In the genomic region with DNA sequence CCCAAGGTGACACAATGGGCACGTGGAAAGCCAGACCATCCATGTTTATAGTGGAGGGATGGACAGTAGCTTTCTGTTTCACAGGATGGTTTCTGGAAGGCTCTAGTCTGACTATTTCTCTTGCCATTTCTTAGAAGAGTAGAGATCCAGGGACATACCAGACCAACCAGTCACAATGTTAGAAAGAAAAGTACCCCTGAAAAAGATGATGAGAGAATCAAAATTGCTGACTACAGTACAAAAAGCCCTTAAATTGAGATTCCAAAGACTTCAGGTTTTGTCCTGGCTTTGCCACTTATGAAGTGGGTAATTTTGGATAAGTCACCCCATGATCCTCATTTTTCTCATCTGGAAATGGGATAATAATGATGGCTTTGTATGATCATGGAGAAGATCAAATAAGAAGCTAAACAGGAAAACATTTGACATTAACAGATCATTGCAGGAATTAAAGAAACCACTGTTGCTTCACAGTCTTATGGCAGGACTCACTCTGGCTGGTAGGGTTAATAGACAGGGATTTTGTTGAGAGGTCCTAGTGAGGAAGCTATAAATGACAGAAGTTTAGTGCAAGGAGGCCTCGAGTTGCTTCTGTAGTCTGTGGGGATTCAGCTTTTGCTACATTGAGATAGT, we compare ENCODE assay signal across 21 cellular contexts.
DNase-seq lines count a peak whose midpoint lies in the region; ATAC-seq, FAIRE-seq and TF ChIP-seq lines count a peak whose summit lies in the region.
"Had no signal": no experiment of that assay in that cellular context is flagged by ENCODE, and none has a peak within 500 bp of the region (broad histone marks: within the 10 kb centered on the region; RNA-seq: fewer than 3 reads in every experiment).

No MANE protein-coding gene starts in this region.

- TF ChIP-seq POLR2A in HepG2 (IDR thresholded peaks at IDR 0.05; ENCODE audit: insufficient read depth in 1 of 2, low read depth in 2 of 2, low read length in 2 of 2) (no peak), right lobe of liver (IDR thresholded peaks at IDR 0.05) (no peak)

- FAIRE-seq in HepG2 (lab: Jason Lieb, UNC) (no peak), HTR-8/SVneo (lab: Jason Lieb, UNC) (no peak)
- FAIRE-seq: GM12878, GM19239 had no signal

- H3K27me3 ChIP-seq in HepG2 (ENCODE audit: control insufficient read depth in 1 of 2, insufficient read depth in 2 of 2, low read length in 2 of 2) (no peaks in the 10 kb centered on the region), right lobe of liver (no peaks in the 10 kb centered on the region), neural progenitor cell (no peaks in the 10 kb centered on the region)

- H4K20me1 ChIP-seq in HepG2 (ENCODE audit: insufficient read depth, low read length) (no peaks in the 10 kb centered on the region), neural progenitor cell (ENCODE audit: low read depth) (no peaks in the 10 kb centered on the region)

- peak overlapping the region; percentile 81 for H3K27ac Mint-ChIP-seq in neural progenitor cell
- H3K27ac Mint-ChIP-seq: B cell had no signal

- H3K27ac ChIP-seq in HepG2 (ENCODE audit: extremely low read length, insufficient read depth, low read length), result no peak overlapping the region
- no peak overlapping the region for H3K27ac ChIP-seq in right lobe of liver
- H3K27ac ChIP-seq in neural progenitor cell, result no peak overlapping the region
- H3K27ac ChIP-seq: GM23248, KMS-11 had no signal

- TF ChIP-seq RAD21 in HepG2 (CRISPR knock-in tag; IDR thresholded peaks at IDR 0.05), result no peak

- H3K4me1 ChIP-seq in HepG2 (ENCODE audit: insufficient read depth, low read length) (peaks cover 22% of the 10 kb centered on the region), right lobe of liver (no peaks in the 10 kb centered on the region), neural progenitor cell (no peaks in the 10 kb centered on the region)

- DNase-seq in HepG2 (ENCODE audit: low spot score) (no peak), right lobe of liver (no peak), foreskin melanocyte (peak; percentile 80), neural progenitor cell (ENCODE audit: low spot score) (no peak), GDM1 (lab: John Stamatoyannopoulos, UW) (no peak), HTR-8/SVneo (ENCODE audit: insufficient read length, low spot score) (no peak)
- DNase-seq in stimulated activated CD4-positive, alpha-beta T cell treated with anti-CD3 and anti-CD28 coated beads, Interleukin-1b, Interleukin-23, amount 100 ng/mL, for 48 hours, result no peak
- DNase-seq in stimulated activated naive CD4-positive, alpha-beta T cell (lab: John Stamatoyannopoulos, UW), result no peak
- DNase-seq: 8988T, Caco-2, GM23248, NCI-H1417, NCI-H187, NCI-H2227 treated with DMSO at 0.1 percent for 48 hours, NCI-H510A treated with DMSO at 0.1 percent for 48 hours, NCI-H774, SIG-M5 had no signal

- no peaks in the 10 kb centered on the region for H3F3A ChIP-seq in neural progenitor cell (ENCODE audit: low read depth)

- in situ Hi-C loops in HepG2 (cut with HindIII; ENCODE audit: extremely low pct_ligation_motif_present, low pct_unique_long_range_greater_than_20kb), result no loop called here

- peaks cover 9% of the 10 kb centered on the region for H3K9me3 Mint-ChIP-seq in neural progenitor cell

- H3K4me2 ChIP-seq in HepG2 (ENCODE audit: low read depth, low read length) (no peak overlapping the region), neural progenitor cell (no peak overlapping the region)
- H3K4me2 ChIP-seq: KMS-11 had no signal

- no peak for TF ChIP-seq CTCF in HepG2 (CRISPR knock-in tag; IDR thresholded peaks at IDR 0.05)
- no peak for TF ChIP-seq CTCF in right lobe of liver (IDR thresholded peaks at IDR 0.05)
- no peak for TF ChIP-seq CTCF in neural progenitor cell (IDR thresholded peaks at IDR 0.05)

- intact Hi-C loops in HepG2 (cut with micrococcal nuclease; ENCODE audit: unreplicated experiment) (no loop called here), right lobe of liver (cut with DNase I) (no loop called here)

- TF ChIP-seq EP300 in HepG2 (IDR thresholded peaks at IDR 0.05; ENCODE audit: low read depth in 2 of 2, low read length in 2 of 2) (no peak), HepG2 (CRISPR knock-in tag; IDR thresholded peaks at IDR 0.05; ENCODE audit: borderline replicate concordance) (no peak)

- no peaks in the 10 kb centered on the region for H3K9me3 ChIP-seq in HepG2 (ENCODE audit: low read length)
- H3K9me3 ChIP-seq in right lobe of liver, result no peaks in the 10 kb centered on the region
- H3K9me3 ChIP-seq in neural progenitor cell (ENCODE audit: low read depth), result no peaks in the 10 kb centered on the region

- H3K4me3 ChIP-seq in HepG2 (replicated peaks in 1 of 3; ENCODE audit: insufficient read depth in 1 of 3, low read depth in 2 of 3, low read length in 3 of 3) (no peak overlapping the region), right lobe of liver (no peak overlapping the region), neural progenitor cell (no peak overlapping the region)
- H3K4me3 ChIP-seq: GM12878, GM23248 had no signal

- H3K36me3 Mint-ChIP-seq in neural progenitor cell, result no peaks in the 10 kb centered on the region

- H3K79me2 ChIP-seq in HepG2 (ENCODE audit: insufficient read depth, low read length) (no peaks in the 10 kb centered on the region), neural progenitor cell (ENCODE audit: low read depth) (no peaks in the 10 kb centered on the region)

- H3K27me3 Mint-ChIP-seq in neural progenitor cell (ENCODE audit: insufficient read depth, low read depth), result peaks cover 2% of the 10 kb centered on the region

- BruUV-seq in HepG2 (replicated peaks; lab: Mats Ljungman, UMichigan), result no TSS peak

- no peak overlapping the region for H2AFZ ChIP-seq in HepG2 (ENCODE audit: low read length)
- peak overlapping the region; percentile 19 for H2AFZ ChIP-seq in neural progenitor cell (replicated peaks)
- H2AFZ ChIP-seq: GM23248 had no signal

- no peaks in the 10 kb centered on the region for H3K36me3 ChIP-seq in HepG2 (replicated peaks in 1 of 2; ENCODE audit: control insufficient read depth in 1 of 2, insufficient read depth in 2 of 2, low read length in 2 of 2)
- no peaks in the 10 kb centered on the region for H3K36me3 ChIP-seq in right lobe of liver
- no peaks in the 10 kb centered on the region for H3K36me3 ChIP-seq in neural progenitor cell

- H3K9ac ChIP-seq in HepG2 (ENCODE audit: insufficient read depth, low read depth, low read length) (no peak overlapping the region), neural progenitor cell (no peak overlapping the region)
- H3K9ac ChIP-seq: GM23248, KMS-11 had no signal

- peaks cover 10% of the 10 kb centered on the region for H3K4me1 Mint-ChIP-seq in neural progenitor cell
- H3K4me1 Mint-ChIP-seq: B cell had no signal

- CTCF ChIA-PET in HepG2 (lab: Yijun Ruan, JAX; ENCODE audit: low intra/inter-chr PET ratio, low total read pairs), result no interaction called here

- WGBS in HepG2 (ENCODE audit: low lambda C conversion rate), result 73% methylated on average over 2 of the region's 2 CpGs
- 56% methylated on average over 2 of the region's 2 CpGs for WGBS in right lobe of liver (ENCODE audit: insufficient coverage, low coverage, low lambda C conversion rate, missing lambda C conversion rate)

- ATAC-seq in HepG2 (no peak), right lobe of liver (no peak)
- ATAC-seq: GM12878 had no signal

- no peak overlapping the region for H3K4me3 Mint-ChIP-seq in neural progenitor cell
- H3K4me3 Mint-ChIP-seq: B cell had no signal

- POLR2A ChIA-PET in HepG2 (lab: Yijun Ruan, JAX), result interaction anchor here (1.6 kb wide), 1 partner anchor 14 kb away, joined by 3 read pairs; no protein-coding TSS in a partner anchor

TF ChIP-seq in HepG2, 621 proteins besides CTCF, POLR2A, EP300 and RAD21:
- TF ChIP-seq MAFF (IDR thresholded peaks at IDR 0.05; ENCODE audit: low read depth, low read length) (peak; percentile 89), NFYC (CRISPR knock-in tag; IDR thresholded peaks at IDR 0.05) (no peak), MAFK (conservative IDR thresholded peaks at IDR 0.05 in 1 of 2, IDR thresholded peaks at IDR 0.05 in 1 of 2; ENCODE audit: low read length in 2 of 2) (peak; percentile 89 to 94)
